Comparison of ENCODE assay signal across 18 cellular contexts in genomic region chr17:29667969-29668368, GRCh38. TPM values are rescaled to one million over a fixed set of nuclear protein-coding genes. Genes with fewer than 3 reads are reported as not detected.
A peak's percentile ranks its signal among the peaks of the same experiment; 100 is the strongest.
DNase-seq lines count a peak whose midpoint lies in the region; ATAC-seq, FAIRE-seq and TF ChIP-seq lines count a peak whose summit lies in the region.
"Had no signal": no experiment of that assay in that cellular context is flagged by ENCODE, and none has a peak within 500 bp of the region (broad histone marks: within the 10 kb centered on the region; RNA-seq: fewer than 3 reads in every experiment).

No MANE protein-coding gene starts in this region.

- no peak overlapping the region for H3K4me3 Mint-ChIP-seq in activated naive CD4-positive, alpha-beta T cell treated with anti-CD3 and anti-CD28 coated beads, Interleukin-2, amount 10 ng/mL, durations not matched to agents 7 days and 5 days
- no peak overlapping the region for H3K4me3 Mint-ChIP-seq in activated naive CD8-positive, alpha-beta T cell
- H3K4me3 Mint-ChIP-seq: nephron had no signal

- H3K27me3 Mint-ChIP-seq in activated naive CD4-positive, alpha-beta T cell treated with anti-CD3 and anti-CD28 coated beads, Interleukin-2, amount 10 ng/mL, durations not matched to agents 7 days and 5 days: no peaks in the 10 kb centered on the region
- H3K27me3 Mint-ChIP-seq in activated naive CD8-positive, alpha-beta T cell: no peaks in the 10 kb centered on the region

- no peaks in the 10 kb centered on the region for H3K9me3 Mint-ChIP-seq in activated naive CD4-positive, alpha-beta T cell treated with anti-CD3 and anti-CD28 coated beads, Interleukin-2, amount 10 ng/mL, durations not matched to agents 7 days and 5 days
- no peaks in the 10 kb centered on the region for H3K9me3 Mint-ChIP-seq in activated naive CD8-positive, alpha-beta T cell (ENCODE audit: low read depth)
- H3K9me3 Mint-ChIP-seq: nephron had no signal

- intact Hi-C loops in thyroid gland (cut with DNase I): no loop called here

- no peak overlapping the region for H3K9ac ChIP-seq in iPS-18a (ENCODE audit: low read length)

- FAIRE-seq in GM12892 (lab: Jason Lieb, UNC): no peak
- FAIRE-seq: endothelial cell of umbilical vein had no signal

- H3K9me3 ChIP-seq in iPS-18a (ENCODE audit: control insufficient read depth, low read depth, low read length) (no peaks in the 10 kb centered on the region), thyroid gland (no peaks in the 10 kb centered on the region)

- ATAC-seq in GM18907 (IDR thresholded peaks at IDR 0.05; ENCODE audit: unreplicated experiment): no peak
- no peak for ATAC-seq in GM21786 (IDR thresholded peaks at IDR 0.05; ENCODE audit: unreplicated experiment)

- H3K36me3 ChIP-seq in iPS-18a (ENCODE audit: control insufficient read depth, low read depth, low read length) (no peaks in the 10 kb centered on the region), thyroid gland (peaks cover 6 to 15% of the 10 kb centered on the region in 2 donors)

- H3K4me1 Mint-ChIP-seq in activated naive CD4-positive, alpha-beta T cell treated with anti-CD3 and anti-CD28 coated beads, Interleukin-2, amount 10 ng/mL, durations not matched to agents 7 days and 5 days: peaks cover 15% of the 10 kb centered on the region
- H3K4me1 Mint-ChIP-seq in activated naive CD8-positive, alpha-beta T cell (ENCODE audit: low read depth): peaks cover 32% of the 10 kb centered on the region

- DNase-seq in activated naive CD4-positive, alpha-beta T cell treated with anti-CD3 and anti-CD28 coated beads, Interleukin-2, amount 10 ng/mL, durations not matched to agents 7 days and 5 days: no peak
- DNase-seq in activated naive CD4-positive, alpha-beta T cell treated with Interleukin-2 at 50 U/mL for 16 hours: no peak
- no peak for DNase-seq in thyroid gland
- no peak for DNase-seq in GM12892 (ENCODE audit: insufficient read length)
- DNase-seq: anterior cingulate cortex; COR-L47; foreskin melanocyte; Kasumi-1; NCI-H1417; NK-92 treated with Interleukin-12 subunit alpha and Interleukin-12 subunit beta, amount 100 ng/mL, for 24 hours; T-helper 1 cell had no signal

- peaks cover 52% of the 10 kb centered on the region for H3K36me3 Mint-ChIP-seq in activated naive CD4-positive, alpha-beta T cell treated with anti-CD3 and anti-CD28 coated beads, Interleukin-2, amount 10 ng/mL, durations not matched to agents 7 days and 5 days
- peaks cover 18% of the 10 kb centered on the region for H3K36me3 Mint-ChIP-seq in activated naive CD8-positive, alpha-beta T cell

- H3K4me3 ChIP-seq in iPS-18a (ENCODE audit: low read length): no peak overlapping the region
- no peak overlapping the region for H3K4me3 ChIP-seq in thyroid gland (replicated peaks in 1 of 3)

- H3K27ac Mint-ChIP-seq in activated naive CD4-positive, alpha-beta T cell treated with anti-CD3 and anti-CD28 coated beads, Interleukin-2, amount 10 ng/mL, durations not matched to agents 7 days and 5 days: peak overlapping the region; percentile 49
- peak overlapping the region; percentile 69 for H3K27ac Mint-ChIP-seq in activated naive CD8-positive, alpha-beta T cell
- H3K27ac Mint-ChIP-seq: nephron had no signal

- H3K27me3 ChIP-seq in iPS-18a (ENCODE audit: control insufficient read depth, insufficient read depth, low read length) (no peaks in the 10 kb centered on the region), thyroid gland (no peaks in the 10 kb centered on the region)

- H3K27ac ChIP-seq in iPS-18a (ENCODE audit: low read length) (peak overlapping the region; percentile 13), thyroid gland (peak overlapping the region; percentile 4 to 38 (median 34))
- H3K27ac ChIP-seq: RWPE1 had no signal

- CTCF ChIA-PET in activated naive CD4-positive, alpha-beta T cell treated with anti-CD3 and anti-CD28 coated beads, Interleukin-2, amount 10 ng/mL, durations not matched to agents 7 days and 5 days (lab: Charles Lee): interaction anchor here (0.9 to 1.0 kb wide), 3 partner anchors 50 to 263 kb away, joined by 3 read pairs; no protein-coding TSS in a partner anchor

- TF ChIP-seq CTCF in thyroid gland (IDR thresholded peaks at IDR 0.05): no peak

- H3K4me1 ChIP-seq in iPS-18a (ENCODE audit: control insufficient read depth, low read depth, low read length) (peaks cover 7% of the 10 kb centered on the region), thyroid gland (peaks cover 4 to 14% of the 10 kb centered on the region in 2 donors)

- TF ChIP-seq POLR2A in thyroid gland (IDR thresholded peaks at IDR 0.05) (no peak), GM12892 (IDR thresholded peaks at IDR 0.05; ENCODE audit: low read depth, low read length) (no peak)

RNA-seq across cellular contexts. Expression of gene CORO6, which starts 45.3 kb away (rescaled TPM):
- 100 to 1,000 TPM in 2 of 4 donors, 10 to 100 TPM in 2; 65.3 to 161 (median 99.2) TPM for total RNA-seq in thyroid gland
- 0.70 TPM for polyA plus RNA-seq in GM12892 (2012; ENCODE audit: missing spikeins)
